32 cellular contexts compared by ENCODE assay signal in the genomic region with DNA sequence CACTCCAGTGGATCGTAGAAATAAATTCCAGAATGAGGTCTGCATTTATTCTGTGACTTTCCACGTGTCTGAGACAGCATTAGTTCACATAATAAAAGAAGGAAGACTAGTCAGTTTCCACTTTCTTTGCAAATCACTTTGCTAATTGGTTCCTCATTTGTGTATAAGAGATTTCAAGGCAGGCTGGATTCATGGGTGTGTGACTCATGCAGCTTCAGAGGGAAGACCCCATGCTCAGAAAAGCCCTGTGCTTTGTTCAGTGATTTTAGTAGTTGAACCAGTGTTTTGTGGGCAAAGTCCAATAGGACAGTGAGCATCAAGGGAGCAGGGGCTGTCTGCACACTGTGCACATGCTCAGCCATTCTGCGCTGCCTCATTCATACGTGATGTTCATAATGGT.
"Had no signal": no experiment of that assay in that cellular context is flagged by ENCODE, and none has a peak within 500 bp of the region (broad histone marks: within the 10 kb centered on the region; RNA-seq: fewer than 3 reads in every experiment).

No MANE protein-coding gene starts in this region.

- ATAC-seq: effector memory CD8-positive, alpha-beta T cell; gastrocnemius medialis; left colon; naive thymus-derived CD4-positive, alpha-beta T cell; right cardiac atrium had no signal

- DNase-seq: activated CD4-positive, alpha-beta memory T cell treated with anti-CD3 and anti-CD28 coated beads, Interleukin-2, amount 10 ng/mL, durations not matched to agents 7 days and 5 days; activated CD4-positive, alpha-beta T cell treated with anti-CD3 and anti-CD28 coated beads for 1 hour; activated CD4-positive, alpha-beta T cell treated with anti-CD3 and anti-CD28 coated beads, Interleukin-2, amount 10 ng/mL, durations not matched to agents 7 days and 5 days; activated CD8-positive, alpha-beta memory T cell treated with anti-CD3 and anti-CD28 coated beads, Interleukin-2, amount 50 U/mL, for 48 hours; activated gamma-delta T cell; activated naive CD4-positive, alpha-beta T cell treated with anti-CD3 and anti-CD28 coated beads, Interleukin-2, amount 10 ng/mL, durations not matched to agents 7 days and 5 days; activated naive CD8-positive, alpha-beta T cell treated with anti-CD3 and anti-CD28 coated beads, Interleukin-2, amount 10 ng/mL, durations not matched to agents 7 days and 5 days; activated T-cell treated with anti-CD3 and anti-CD28 coated beads, Interleukin-2, amount 50 U/mL, for 24 hours; brain microvascular endothelial cell; cortex of kidney; effector memory CD8-positive, alpha-beta T cell; erythroblast; gastrocnemius medialis; glutamatergic neuron; immature natural killer cell; kidney; left colon; mammary epithelial cell; midbrain; naive thymus-derived CD4-positive, alpha-beta T cell; occipital lobe; right cardiac atrium; spleen; stimulated activated CD4-positive, alpha-beta T cell treated with anti-CD3 and anti-CD28 coated beads, Interleukin-2, amount 100 ng/mL, for 48 hours; stimulated activated naive CD4-positive, alpha-beta T cell treated with Interleukin-2 at 50 U/mL for 16 hours; T-helper 2 cell; testis; transverse colon; uterus had no signal

- FAIRE-seq: kidney had no signal

- H3K36me3 ChIP-seq: ascending aorta, brain microvascular endothelial cell, gastrocnemius medialis, spleen, transverse colon, uterus had no signal

- H3K9ac ChIP-seq: parathyroid adenoma had no signal

- H3K4me3 ChIP-seq: ascending aorta, gastrocnemius medialis, hepatocyte, spleen, testis, transverse colon, uterus had no signal

- H3K4me2 ChIP-seq: hepatocyte had no signal

- H3K27ac Mint-ChIP-seq: activated CD4-positive, alpha-beta memory T cell treated with anti-CD3 and anti-CD28 coated beads, Interleukin-2, amount 10 ng/mL, durations not matched to agents 7 days and 5 days; activated CD4-positive, alpha-beta T cell treated with anti-CD3 and anti-CD28 coated beads, Interleukin-2, amount 10 ng/mL, durations not matched to agents 7 days and 5 days; activated naive CD4-positive, alpha-beta T cell treated with anti-CD3 and anti-CD28 coated beads, Interleukin-2, amount 10 ng/mL, durations not matched to agents 7 days and 5 days; activated naive CD8-positive, alpha-beta T cell treated with anti-CD3 and anti-CD28 coated beads, Interleukin-2, amount 10 ng/mL, durations not matched to agents 7 days and 5 days; activated T-cell treated with anti-CD3 and anti-CD28 coated beads, Interleukin-2, amount 50 U/mL, for 24 hours; effector memory CD8-positive, alpha-beta T cell; immature natural killer cell; naive thymus-derived CD4-positive, alpha-beta T cell had no signal

- H3K27ac ChIP-seq: ascending aorta, brain microvascular endothelial cell, gastrocnemius medialis, hepatocyte, parathyroid adenoma, spleen, testis, transverse colon, uterus had no signal

- H3K4me1 ChIP-seq: ascending aorta, gastrocnemius medialis, parathyroid adenoma, spleen, testis, transverse colon, uterus had no signal

- H3K4me1 Mint-ChIP-seq: activated CD4-positive, alpha-beta memory T cell treated with anti-CD3 and anti-CD28 coated beads, Interleukin-2, amount 10 ng/mL, durations not matched to agents 7 days and 5 days; activated CD4-positive, alpha-beta T cell treated with anti-CD3 and anti-CD28 coated beads, Interleukin-2, amount 10 ng/mL, durations not matched to agents 7 days and 5 days; activated naive CD4-positive, alpha-beta T cell treated with anti-CD3 and anti-CD28 coated beads, Interleukin-2, amount 10 ng/mL, durations not matched to agents 7 days and 5 days; activated naive CD8-positive, alpha-beta T cell treated with anti-CD3 and anti-CD28 coated beads, Interleukin-2, amount 10 ng/mL, durations not matched to agents 7 days and 5 days; immature natural killer cell; naive thymus-derived CD4-positive, alpha-beta T cell had no signal

- H2AFZ ChIP-seq: hepatocyte, parathyroid adenoma had no signal

- H3K79me2 ChIP-seq: hepatocyte, parathyroid adenoma had no signal

- H3K4me3 Mint-ChIP-seq: activated CD4-positive, alpha-beta memory T cell treated with anti-CD3 and anti-CD28 coated beads, Interleukin-2, amount 10 ng/mL, durations not matched to agents 7 days and 5 days; activated CD4-positive, alpha-beta T cell treated with anti-CD3 and anti-CD28 coated beads, Interleukin-2, amount 10 ng/mL, durations not matched to agents 7 days and 5 days; activated naive CD4-positive, alpha-beta T cell treated with anti-CD3 and anti-CD28 coated beads, Interleukin-2, amount 10 ng/mL, durations not matched to agents 7 days and 5 days; activated naive CD8-positive, alpha-beta T cell treated with anti-CD3 and anti-CD28 coated beads, Interleukin-2, amount 10 ng/mL, durations not matched to agents 7 days and 5 days; activated T-cell treated with anti-CD3 and anti-CD28 coated beads, Interleukin-2, amount 50 U/mL, for 24 hours; effector memory CD8-positive, alpha-beta T cell; immature natural killer cell; naive thymus-derived CD4-positive, alpha-beta T cell had no signal

- H3K36me3 Mint-ChIP-seq: activated naive CD4-positive, alpha-beta T cell treated with anti-CD3 and anti-CD28 coated beads, Interleukin-2, amount 10 ng/mL, durations not matched to agents 7 days and 5 days; activated naive CD8-positive, alpha-beta T cell treated with anti-CD3 and anti-CD28 coated beads, Interleukin-2, amount 10 ng/mL, durations not matched to agents 7 days and 5 days; immature natural killer cell; naive thymus-derived CD4-positive, alpha-beta T cell had no signal

- H3K9me3 ChIP-seq: ascending aorta, gastrocnemius medialis, testis, transverse colon, uterus had no signal

- H3K27me3 ChIP-seq: ascending aorta, brain microvascular endothelial cell, gastrocnemius medialis, hepatocyte, spleen, testis, transverse colon, uterus had no signal

- H3K27me3 Mint-ChIP-seq: activated CD4-positive, alpha-beta memory T cell treated with anti-CD3 and anti-CD28 coated beads, Interleukin-2, amount 10 ng/mL, durations not matched to agents 7 days and 5 days; activated CD4-positive, alpha-beta T cell treated with anti-CD3 and anti-CD28 coated beads, Interleukin-2, amount 10 ng/mL, durations not matched to agents 7 days and 5 days; activated naive CD4-positive, alpha-beta T cell treated with anti-CD3 and anti-CD28 coated beads, Interleukin-2, amount 10 ng/mL, durations not matched to agents 7 days and 5 days; activated naive CD8-positive, alpha-beta T cell treated with anti-CD3 and anti-CD28 coated beads, Interleukin-2, amount 10 ng/mL, durations not matched to agents 7 days and 5 days; activated T-cell treated with anti-CD3 and anti-CD28 coated beads, Interleukin-2, amount 50 U/mL, for 24 hours; effector memory CD8-positive, alpha-beta T cell had no signal
